ENCODE assay signal across 10 cellular contexts in the genomic region with DNA sequence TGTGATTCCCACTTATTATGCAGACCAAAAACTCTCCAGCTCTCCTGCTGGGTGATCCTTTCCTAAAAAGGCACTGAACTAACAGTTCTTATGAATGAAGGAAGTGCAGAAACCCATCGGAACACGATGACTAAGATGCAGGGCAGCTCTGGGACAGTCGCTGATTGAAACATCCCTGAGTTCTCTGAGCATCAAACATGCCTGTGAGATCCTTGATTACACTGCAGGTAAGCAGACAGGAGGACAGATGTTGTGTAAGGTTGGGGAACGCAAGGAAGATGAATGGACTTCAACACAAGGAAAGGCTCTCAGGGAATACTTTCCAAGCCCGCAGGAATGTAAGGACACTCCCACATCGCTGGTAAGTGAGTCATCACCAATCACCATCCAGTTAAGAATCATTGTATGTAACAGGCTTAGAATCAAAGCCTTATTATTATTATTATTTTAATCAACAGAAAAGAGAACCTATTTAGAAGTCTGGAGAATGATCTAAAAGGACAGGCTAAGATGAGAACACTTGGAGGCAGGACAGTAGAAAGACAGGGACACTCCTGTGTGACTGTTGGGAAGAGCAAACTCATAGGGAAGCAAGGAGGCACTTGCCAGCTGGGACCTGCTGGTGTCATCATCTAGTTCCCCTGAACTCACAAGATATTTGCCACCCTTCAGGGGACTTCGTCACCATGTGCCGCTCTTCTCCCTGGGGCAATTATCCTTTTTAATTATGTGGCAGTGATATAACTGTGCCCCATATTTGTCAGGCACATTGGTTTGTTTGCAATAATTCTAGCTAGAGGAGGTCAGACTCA. TPM values are rescaled to one million over a fixed set of nuclear protein-coding genes. Genes with fewer than 3 reads are reported as not detected.
DNase-seq lines count a peak whose midpoint lies in the region; ATAC-seq and TF ChIP-seq lines count a peak whose summit lies in the region.
"Had no signal": no experiment of that assay in that cellular context is flagged by ENCODE, and none has a peak within 500 bp of the region (broad histone marks: within the 10 kb centered on the region; RNA-seq: fewer than 3 reads in every experiment).

No MANE protein-coding gene starts in this region.

- peak overlapping the region; percentile 63 for H3K27ac ChIP-seq in smooth muscle cell (ENCODE audit: low read depth)
- no peak overlapping the region for H3K27ac ChIP-seq in naive thymus-derived CD4-positive, alpha-beta T cell (ENCODE audit: low read depth, low read length)
- H3K27ac ChIP-seq: cardiac muscle cell had no signal

- CTCF ChIA-PET in naive thymus-derived CD4-positive, alpha-beta T cell (lab: Charles Lee) = interaction anchor here (0.5 to 1.6 kb wide), 3 partner anchors 10 to 460 kb away, joined by 3 to 4 read pairs (median 4); no protein-coding TSS in a partner anchor

- H4K20me1 ChIP-seq in smooth muscle cell (ENCODE audit: low read depth) = no peaks in the 10 kb centered on the region

- no peaks in the 10 kb centered on the region for H3K9me3 ChIP-seq in HAP-1
- no peaks in the 10 kb centered on the region for H3K9me3 ChIP-seq in smooth muscle cell (replicated peaks; ENCODE audit: low read depth)
- H3K9me3 ChIP-seq in naive thymus-derived CD4-positive, alpha-beta T cell (ENCODE audit: control insufficient read depth in 2 of 3, low read length in 3 of 3) = no peaks in the 10 kb centered on the region

- H3K36me3 Mint-ChIP-seq in naive thymus-derived CD4-positive, alpha-beta T cell = no peaks in the 10 kb centered on the region
- no peaks in the 10 kb centered on the region for H3K36me3 Mint-ChIP-seq in activated naive CD8-positive, alpha-beta T cell treated with anti-CD3 and anti-CD28 coated beads, Interleukin-2, amount 50 U/mL, for 24 hours (ENCODE audit: low read depth)

- peaks cover 9% of the 10 kb centered on the region for H3K4me1 ChIP-seq in HAP-1
- peaks cover 9% of the 10 kb centered on the region for H3K4me1 ChIP-seq in smooth muscle cell (ENCODE audit: low read depth)
- no peaks in the 10 kb centered on the region for H3K4me1 ChIP-seq in naive thymus-derived CD4-positive, alpha-beta T cell (ENCODE audit: control insufficient read depth in 2 of 2, insufficient read depth in 2 of 2, low read length in 2 of 2)

- H3K27me3 ChIP-seq in HAP-1 (ENCODE audit: low read depth) = peaks cover 2% of the 10 kb centered on the region; the same call in 1 of the 2 replicates
- H3K27me3 ChIP-seq in smooth muscle cell (ENCODE audit: low read depth) = no peaks in the 10 kb centered on the region
- no peaks in the 10 kb centered on the region for H3K27me3 ChIP-seq in naive thymus-derived CD4-positive, alpha-beta T cell (ENCODE audit: control insufficient read depth in 2 of 2, insufficient read depth in 2 of 2, low read length in 2 of 2)
- H3K27me3 ChIP-seq: cardiac muscle cell had no signal

- in situ Hi-C loops in HAP-1 (cut with MboI; ENCODE audit: low sequenced_read_pairs) = loop anchor here (25.0 kb wide), 1 partner anchor 462 kb away; no protein-coding TSS in a partner anchor

- H2AFZ ChIP-seq in smooth muscle cell (ENCODE audit: low read depth) = no peak overlapping the region

- H3K9ac ChIP-seq in smooth muscle cell (ENCODE audit: low read depth) = no peak overlapping the region

- peak overlapping the region; percentile 12 for H3K4me2 ChIP-seq in smooth muscle cell

- POLR2A ChIA-PET in naive thymus-derived CD4-positive, alpha-beta T cell (lab: Charles Lee) = interaction anchor here (0.6 to 1.4 kb wide), 2 partner anchors 37 to 207 kb away, joined by 3 read pairs; no protein-coding TSS in a partner anchor

- H3K4me3 ChIP-seq in HAP-1 = no peak overlapping the region
- no peak overlapping the region for H3K4me3 ChIP-seq in smooth muscle cell
- H3K4me3 ChIP-seq in naive thymus-derived CD4-positive, alpha-beta T cell (ENCODE audit: low read length) = no peak overlapping the region
- H3K4me3 ChIP-seq: cardiac muscle cell had no signal

- intact Hi-C loops in naive thymus-derived CD4-positive, alpha-beta T cell (cut with micrococcal nuclease) = no loop called here

- H3K4me1 Mint-ChIP-seq in naive thymus-derived CD4-positive, alpha-beta T cell = peaks cover 0 to 4% (median 0%) of the 10 kb centered on the region in 7 donors
- peaks cover 6% of the 10 kb centered on the region for H3K4me1 Mint-ChIP-seq in activated naive CD8-positive, alpha-beta T cell treated with anti-CD3 and anti-CD28 coated beads, Interleukin-2, amount 50 U/mL, for 24 hours

- WGBS in smooth muscle cell (ENCODE audit: low lambda C conversion rate) = 30% methylated on average over 8 of the region's 8 CpGs

- no peaks in the 10 kb centered on the region for H3K79me2 ChIP-seq in smooth muscle cell (ENCODE audit: low read depth)

- peak overlapping the region in 2 of 9 donors; percentile 18 to 33 for H3K27ac Mint-ChIP-seq in naive thymus-derived CD4-positive, alpha-beta T cell
- no peak overlapping the region for H3K27ac Mint-ChIP-seq in activated naive CD8-positive, alpha-beta T cell treated with anti-CD3 and anti-CD28 coated beads, Interleukin-2, amount 50 U/mL, for 24 hours

- H3K36me3 ChIP-seq in HAP-1 (replicated peaks) = no peaks in the 10 kb centered on the region
- H3K36me3 ChIP-seq in smooth muscle cell (ENCODE audit: low read depth) = no peaks in the 10 kb centered on the region
- no peaks in the 10 kb centered on the region for H3K36me3 ChIP-seq in naive thymus-derived CD4-positive, alpha-beta T cell (ENCODE audit: control insufficient read depth in 2 of 3, insufficient read depth in 3 of 3, low read length in 3 of 3)
- H3K36me3 ChIP-seq: cardiac muscle cell had no signal

- H3K9me3 Mint-ChIP-seq in naive thymus-derived CD4-positive, alpha-beta T cell = no peaks in the 10 kb centered on the region
- no peaks in the 10 kb centered on the region for H3K9me3 Mint-ChIP-seq in activated naive CD8-positive, alpha-beta T cell treated with anti-CD3 and anti-CD28 coated beads, Interleukin-2, amount 50 U/mL, for 24 hours

- H3F3A ChIP-seq in smooth muscle cell (ENCODE audit: low read depth) = peaks cover 14% of the 10 kb centered on the region

- no peak for TF ChIP-seq CTCF in smooth muscle cell (IDR thresholded peaks at IDR 0.05; ENCODE audit: borderline replicate concordance, insufficient read depth, poor library complexity, severe bottlenecking)

- no peak for ATAC-seq in naive thymus-derived CD4-positive, alpha-beta T cell
- ATAC-seq in activated naive CD8-positive, alpha-beta T cell treated with anti-CD3 and anti-CD28 coated beads, Interleukin-2, amount 50 U/mL, for 24 hours = no peak

- peak; percentile 40 to 54 for DNase-seq in HAP-1 (ENCODE audit: low spot score in 2 of 2)
- DNase-seq in SW480 (ENCODE audit: low spot score) = peak; percentile 96
- DNase-seq in foreskin melanocyte = peak; percentile 74
- no peak for DNase-seq in smooth muscle cell (lab: John Stamatoyannopoulos, UW; ENCODE audit: unreplicated experiment)
- no peak for DNase-seq in naive thymus-derived CD4-positive, alpha-beta T cell
- DNase-seq in pons (ENCODE audit: low spot score) = no peak
- no peak for DNase-seq in activated naive CD8-positive, alpha-beta T cell treated with anti-CD3 and anti-CD28 coated beads, Interleukin-2, amount 50 U/mL, for 24 hours
- DNase-seq in NOMO-1 (lab: John Stamatoyannopoulos, UW; ENCODE audit: unreplicated experiment in 2 of 2) = no peak
- DNase-seq: GOT3 had no signal

- peaks cover 0 to 80% (median 8%) of the 10 kb centered on the region in 5 donors for H3K27me3 Mint-ChIP-seq in naive thymus-derived CD4-positive, alpha-beta T cell
- H3K27me3 Mint-ChIP-seq in activated naive CD8-positive, alpha-beta T cell treated with anti-CD3 and anti-CD28 coated beads, Interleukin-2, amount 50 U/mL, for 24 hours = peaks cover 17% of the 10 kb centered on the region

- no peak overlapping the region for H3K4me3 Mint-ChIP-seq in naive thymus-derived CD4-positive, alpha-beta T cell
- no peak overlapping the region for H3K4me3 Mint-ChIP-seq in activated naive CD8-positive, alpha-beta T cell treated with anti-CD3 and anti-CD28 coated beads, Interleukin-2, amount 50 U/mL, for 24 hours

RNA-seq across cellular contexts. Expression of gene TMEM158, which starts 26.0 kb away (rescaled TPM):
- 15.8 and 16.8 TPM in 2 replicates for total RNA-seq in smooth muscle cell
- polyA plus RNA-seq in smooth muscle cell = 70.9 and 76.9 TPM in 2 replicates
- total RNA-seq in naive thymus-derived CD4-positive, alpha-beta T cell = under 1 TPM in 3 of 5 experiments, not detected in 2; 0.27 to 0.96 (median 0.60) TPM
- not detected for polyA plus RNA-seq in naive thymus-derived CD4-positive, alpha-beta T cell

RNA-seq across cellular contexts. Expression of gene CDCP1, which starts 53.9 kb away (rescaled TPM):
- total RNA-seq in smooth muscle cell = 3.7 and 7.9 TPM in 2 replicates
- 2.5 and 8.3 TPM in 2 replicates for polyA plus RNA-seq in smooth muscle cell
- 1 to 10 TPM in 2 of 5 experiments, under 1 TPM in 3; 0.05 to 7.2 (median 0.81) TPM for total RNA-seq in naive thymus-derived CD4-positive, alpha-beta T cell
- polyA plus RNA-seq in naive thymus-derived CD4-positive, alpha-beta T cell = 1 to 10 TPM in 1 of 2 donors, under 1 TPM in 1; 0.21 to 1.0 TPM
- polyA plus RNA-seq: cardiac muscle cell had no signal

Comparison
In these comparisons a context has a peak if more than half of its experiments do, and no peak if none do; other contexts are left out.
1. DNase-seq: peak in HAP-1 (2 of 2), SW480 (single experiment) and foreskin melanocyte (single experiment); none in smooth muscle cell (single experiment), naive thymus-derived CD4-positive, alpha-beta T cell (0 of 9), pons (single experiment), activated naive CD8-positive, alpha-beta T cell treated with anti-CD3 and anti-CD28 coated beads, Interleukin-2, amount 50 U/mL, for 24 hours (single experiment) and NOMO-1 (0 of 2).